27 cellular contexts compared by ENCODE assay signal in the genomic region with DNA sequence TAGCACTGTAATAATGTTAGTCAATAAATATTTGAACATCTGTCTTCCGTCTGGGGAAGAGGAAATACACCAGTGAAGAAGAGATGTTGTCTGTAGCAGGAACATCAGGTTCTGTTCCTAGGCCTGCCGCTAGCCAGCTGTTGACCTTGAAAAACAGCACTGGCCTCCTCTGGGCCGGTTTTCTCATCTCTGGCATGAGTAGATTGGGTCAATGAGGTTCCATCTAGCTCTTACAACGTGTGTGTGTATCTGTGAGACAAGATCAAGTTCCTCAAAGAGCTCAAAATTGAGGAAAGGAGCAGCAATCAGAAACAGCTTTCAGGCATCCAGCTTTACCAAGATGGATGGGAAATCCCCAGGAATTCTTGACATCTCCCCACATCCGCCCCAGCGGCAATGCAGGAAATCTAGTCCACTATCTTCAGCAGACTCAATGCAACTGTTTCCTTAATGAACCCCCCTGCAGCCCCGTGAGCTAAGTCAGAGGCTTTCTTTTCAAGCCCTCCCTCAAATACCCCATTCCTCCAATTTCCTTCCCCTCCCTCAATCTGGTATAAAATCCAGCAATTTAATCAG. TPM values are rescaled to one million over a fixed set of nuclear protein-coding genes. Genes with fewer than 3 reads are reported as not detected.
DNase-seq lines count a peak whose midpoint lies in the region; ATAC-seq, FAIRE-seq and TF ChIP-seq lines count a peak whose summit lies in the region.
"Had no signal": no experiment of that assay in that cellular context is flagged by ENCODE, and none has a peak within 500 bp of the region (broad histone marks: within the 10 kb centered on the region; RNA-seq: fewer than 3 reads in every experiment).

No MANE protein-coding gene starts in this region.

- no peak for ATAC-seq in HG02870 (IDR thresholded peaks at IDR 0.05; ENCODE audit: unreplicated experiment)
- ATAC-seq: GM12878; naive thymus-derived CD8-positive, alpha-beta T cell; pancreas; stimulated activated naive B cell treated with anti-CD40 and anti-IgM and Interleukin-4, amounts not matched to agents 10 μg/mL and 1 μg/mL and 100 μg/mL, for 72 hours had no signal

- H3K18ac ChIP-seq in mesenchymal stem cell (ENCODE audit: low read depth in 1 of 2, low read length in 2 of 2): peak overlapping the region in 1 of 2 experiments; percentile 2

- H3K4me3 Mint-ChIP-seq in astrocyte (ENCODE audit: unreplicated experiment): no peak overlapping the region
- H3K4me3 Mint-ChIP-seq: activated naive CD8-positive, alpha-beta T cell treated with anti-CD3 and anti-CD28 coated beads, Interleukin-2, amount 10 ng/mL, durations not matched to agents 7 days and 5 days; brain; naive thymus-derived CD8-positive, alpha-beta T cell had no signal

- H3K4me1 ChIP-seq in astrocyte (ENCODE audit: insufficient read depth, low read length) (peaks cover 9% of the 10 kb centered on the region), mesenchymal stem cell (ENCODE audit: control insufficient read depth, insufficient read depth, low read depth, low read length) (peaks cover 16% of the 10 kb centered on the region)

- H4K91ac ChIP-seq in mesenchymal stem cell (ENCODE audit: low read length): no peak overlapping the region

- H3K79me2 ChIP-seq in astrocyte (ENCODE audit: insufficient read depth, low read length): no peaks in the 10 kb centered on the region

- H2AK5ac ChIP-seq in mesenchymal stem cell (ENCODE audit: low read length, severe bottlenecking): no peak overlapping the region

- H3K36me3 Mint-ChIP-seq in astrocyte (ENCODE audit: low read depth, unreplicated experiment): no peaks in the 10 kb centered on the region
- H3K36me3 Mint-ChIP-seq: brain; naive thymus-derived CD8-positive, alpha-beta T cell had no signal

- peaks cover 2% of the 10 kb centered on the region for H3K27me3 Mint-ChIP-seq in astrocyte (ENCODE audit: low read depth, unreplicated experiment)

- FAIRE-seq in astrocyte (lab: Jason Lieb, UNC): no peak
- FAIRE-seq: A204.1, GM12878, pancreas, TTC549 had no signal

- H3K36me3 ChIP-seq in astrocyte (ENCODE audit: insufficient read depth, low read length): no peaks in the 10 kb centered on the region
- H3K36me3 ChIP-seq in mesenchymal stem cell (ENCODE audit: control insufficient read depth in 1 of 2, insufficient read depth in 2 of 2, low read depth in 1 of 2, low read length in 2 of 2): no peaks in the 10 kb centered on the region
- H3K36me3 ChIP-seq: pancreas had no signal

- H3K4me1 Mint-ChIP-seq in astrocyte (ENCODE audit: low read depth, unreplicated experiment): peaks cover 21% of the 10 kb centered on the region

- no peak overlapping the region for H3K14ac ChIP-seq in mesenchymal stem cell (ENCODE audit: low read length in 2 of 2)

- no peaks in the 10 kb centered on the region for H3K9me3 Mint-ChIP-seq in astrocyte (ENCODE audit: unreplicated experiment)
- H3K9me3 Mint-ChIP-seq: activated naive CD8-positive, alpha-beta T cell treated with anti-CD3 and anti-CD28 coated beads, Interleukin-2, amount 10 ng/mL, durations not matched to agents 7 days and 5 days; brain; naive thymus-derived CD8-positive, alpha-beta T cell; stimulated activated naive B cell treated with anti-CD40 and anti-IgM and Interleukin-4, amounts not matched to agents 10 μg/mL and 1 μg/mL and 100 μg/mL, for 72 hours had no signal

- H2AFZ ChIP-seq in astrocyte (ENCODE audit: low read depth, low read length) (no peak overlapping the region), mesenchymal stem cell (ENCODE audit: low read depth, low read length) (no peak overlapping the region)

- peak overlapping the region; percentile 37 for H3K27ac Mint-ChIP-seq in astrocyte (ENCODE audit: unreplicated experiment)
- H3K27ac Mint-ChIP-seq: brain; stimulated activated naive B cell treated with anti-CD40 and anti-IgM and Interleukin-4, amounts not matched to agents 10 μg/mL and 1 μg/mL and 100 μg/mL, for 72 hours had no signal

- peak overlapping the region; percentile 15 to 54 for H2BK12ac ChIP-seq in mesenchymal stem cell (ENCODE audit: low read length in 2 of 2)

- H3K27me3 ChIP-seq in astrocyte (ENCODE audit: insufficient read depth, low read length) (peaks cover 46% of the 10 kb centered on the region), mesenchymal stem cell (ENCODE audit: control insufficient read depth in 1 of 2, insufficient read depth in 1 of 2, low read length in 2 of 2) (peaks cover 53 to 69% of the 10 kb centered on the region in 2 experiments)
- H3K27me3 ChIP-seq: testis had no signal

- no peak overlapping the region for H2BK120ac ChIP-seq in mesenchymal stem cell (ENCODE audit: low read depth, low read length)

- H3K9me3 ChIP-seq in astrocyte (ENCODE audit: insufficient read depth, low read depth, low read length): no peaks in the 10 kb centered on the region
- no peaks in the 10 kb centered on the region for H3K9me3 ChIP-seq in mesenchymal stem cell (ENCODE audit: control insufficient read depth, low read length)
- H3K9me3 ChIP-seq: pancreas, testis had no signal

- no peak overlapping the region for H3K4ac ChIP-seq in mesenchymal stem cell (ENCODE audit: low read depth in 1 of 2, low read length in 2 of 2)

- peak overlapping the region; percentile 73 for H3K4me3 ChIP-seq in HFF-Myc (replicated peaks; ENCODE audit: low read depth, low read length)
- H3K4me3 ChIP-seq in astrocyte (ENCODE audit: insufficient read depth, low read depth, low read length): no peak overlapping the region
- no peak overlapping the region for H3K4me3 ChIP-seq in mesenchymal stem cell (ENCODE audit: insufficient read depth in 1 of 2, low read depth in 1 of 2, low read length in 2 of 2)
- H3K4me3 ChIP-seq: coronary artery, GM12878, pancreas, testis had no signal

- WGBS in mesenchymal stem cell: 60% methylated on average over 7 of the region's 7 CpGs

- no peak overlapping the region for H3K4me2 ChIP-seq in astrocyte (ENCODE audit: low read length)
- H3K4me2 ChIP-seq in mesenchymal stem cell (ENCODE audit: low read length, poor library complexity, severe bottlenecking): no peak overlapping the region

- no peak overlapping the region for H4K8ac ChIP-seq in mesenchymal stem cell (ENCODE audit: low read length)

- peak; percentile 27 for DNase-seq in SKM-1 treated with dmso at 0.1 percent for 144 hours (lab: John Stamatoyannopoulos, UW; ENCODE audit: unreplicated experiment)
- no peak for DNase-seq in SKM-1 (lab: John Stamatoyannopoulos, UW; ENCODE audit: unreplicated experiment)
- peak; percentile 44 for DNase-seq in HFF-Myc (ENCODE audit: extremely low read depth, low read depth)
- no peak for DNase-seq in astrocyte (ENCODE audit: low read depth)
- peak; percentile 53 for DNase-seq in mesenchymal stem cell
- DNase-seq in NCI-H2171 (lab: John Stamatoyannopoulos, UW): no peak
- DNase-seq in T-helper 9 cell: no peak
- DNase-seq: activated CD4-positive, alpha-beta T cell treated with anti-CD3 and anti-CD28 coated beads for 4 hours; activated naive CD8-positive, alpha-beta T cell treated with anti-CD3 and anti-CD28 coated beads, Interleukin-2, amount 10 ng/mL, durations not matched to agents 7 days and 5 days; C1 segment of cervical spinal cord; kidney glomerular epithelial cell; naive thymus-derived CD8-positive, alpha-beta T cell; NCI-H1092 treated with DMSO at 0.1 percent for 48 hours; NCI-H2029; NCI-H446; pancreas; RPMI8226; stimulated activated naive B cell treated with anti-CD40 and anti-IgM and Interleukin-4, amounts not matched to agents 10 μg/mL and 1 μg/mL and 100 μg/mL, for 72 hours; SW 1271; testis had no signal

- no peak for TF ChIP-seq CTCF in HFF-Myc (IDR thresholded peaks at IDR 0.05; ENCODE audit: low read depth, low read length, missing control alignments)
- no peak for TF ChIP-seq CTCF in astrocyte (IDR thresholded peaks at IDR 0.05; ENCODE audit: insufficient read depth, low read depth, low read length)

- no peak overlapping the region for H3K9ac ChIP-seq in astrocyte (ENCODE audit: low read length)
- no peak overlapping the region for H3K9ac ChIP-seq in mesenchymal stem cell (ENCODE audit: low read length)

- H3K23ac ChIP-seq in mesenchymal stem cell (ENCODE audit: low read length in 2 of 2): peak overlapping the region in 1 of 2 experiments; percentile 32

- H3K27ac ChIP-seq in astrocyte (ENCODE audit: low read depth, low read length) (no peak overlapping the region), mesenchymal stem cell (ENCODE audit: low read length, poor library complexity, severe bottlenecking) (no peak overlapping the region)
- H3K27ac ChIP-seq: coronary artery, pancreas, testis had no signal

- no peak overlapping the region for H2BK5ac ChIP-seq in mesenchymal stem cell (ENCODE audit: low read depth, low read length, poor library complexity, severe bottlenecking)

- no peaks in the 10 kb centered on the region for H4K20me1 ChIP-seq in astrocyte (ENCODE audit: insufficient read depth, low read length)

- H3K79me1 ChIP-seq in mesenchymal stem cell (replicated peaks; ENCODE audit: low read length, poor library complexity, severe bottlenecking): no peaks in the 10 kb centered on the region

- no peak overlapping the region for H2BK15ac ChIP-seq in mesenchymal stem cell (ENCODE audit: low read depth, poor library complexity, severe bottlenecking)

RNA-seq across cellular contexts. Expression of a gene that starts 4.9 kb away (rescaled TPM):
- total RNA-seq in astrocyte: 7.3 and 10.0 TPM in 2 replicates
- polyA plus RNA-seq in mesenchymal stem cell (2013, experiment 1 of 2): 42.4 TPM
- 41.8 TPM for polyA plus RNA-seq in mesenchymal stem cell (2013, experiment 2 of 2)
- total RNA-seq: LHCN-M2 had no signal

Comparison
In these comparisons a context has a peak if more than half of its experiments do, and no peak if none do; other contexts are left out.
1. DNase-seq: peak in SKM-1 treated with dmso at 0.1 percent for 144 hours (single experiment), HFF-Myc (single experiment) and mesenchymal stem cell (single experiment); none in SKM-1 (single experiment), astrocyte (single experiment), NCI-H2171 (single experiment) and T-helper 9 cell (single experiment).